In genomic region chr2:188668017-188668663, GRCh38 we compare ENCODE assay signal across 10 cellular contexts.
DNase-seq lines count a peak whose midpoint lies in the region; ATAC-seq and TF ChIP-seq lines count a peak whose summit lies in the region.
"Had no signal": no experiment of that assay in that cellular context is flagged by ENCODE, and none has a peak within 500 bp of the region (broad histone marks: within the 10 kb centered on the region; RNA-seq: fewer than 3 reads in every experiment).

No MANE protein-coding gene starts in this region.

- intact Hi-C loops in PC-3 (cut with micrococcal nuclease) = loop anchor here (10.0 kb wide), 1 partner anchor 53 kb away; no protein-coding TSS in a partner anchor

- no peaks in the 10 kb centered on the region for H3K79me2 ChIP-seq in PC-3 (ENCODE audit: low read length)

- no peak for TF ChIP-seq CTCF in PC-3 (conservative IDR thresholded peaks at IDR 0.05; ENCODE audit: low read depth, low read length)
- TF ChIP-seq CTCF in fibroblast of mammary gland (conservative IDR thresholded peaks at IDR 0.05; ENCODE audit: control insufficient read depth, insufficient read depth, low read depth, low read length) = no peak

- H3F3A ChIP-seq in PC-3 (ENCODE audit: low read length, unreplicated experiment) = no peaks in the 10 kb centered on the region

- H2AFZ ChIP-seq in PC-3 (ENCODE audit: low read length) = no peak overlapping the region

- CTCF ChIA-PET in PC-3 (lab: Charles Lee) = no interaction called here

- no TSS peak for BruUV-seq in PC-3 (replicated peaks; lab: Mats Ljungman, UMichigan)

- H4K20me1 ChIP-seq in PC-3 (ENCODE audit: low read length) = no peaks in the 10 kb centered on the region

- DNase-seq in Daoy (ENCODE audit: low read depth) (peak; percentile 21), PC-3 (peak; percentile 47), fibroblast of mammary gland (ENCODE audit: low read depth) (peak; percentile 86), renal cortical epithelial cell (ENCODE audit: low read depth) (peak; percentile 86), ureter (ENCODE audit: low spot score) (no peak), NK-92 (lab: John Stamatoyannopoulos, UW; ENCODE audit: unreplicated experiment) (no peak)
- DNase-seq in stimulated activated CD4-positive, alpha-beta T cell treated with anti-CD3 and anti-CD28 coated beads, Interleukin-4, amount 100 ng/mL, for 4 hours = no peak
- DNase-seq: naive thymus-derived CD4-positive, alpha-beta T cell had no signal

- H3K4me2 ChIP-seq in PC-3 (ENCODE audit: low read length) = peak overlapping the region; percentile 19; the same call in 1 of the 2 replicates
- H3K4me2 ChIP-seq: KMS-11 had no signal

- no peaks in the 10 kb centered on the region for H3K27me3 ChIP-seq in PC-3 (ENCODE audit: low read length)

- H3K9me2 ChIP-seq in PC-3 (replicated peaks; ENCODE audit: low read length) = no peaks in the 10 kb centered on the region

- H3K9ac ChIP-seq in PC-3 (ENCODE audit: low read length) = no peak overlapping the region
- H3K9ac ChIP-seq: KMS-11 had no signal

- no peaks in the 10 kb centered on the region for H3K36me3 ChIP-seq in PC-3 (ENCODE audit: low read depth, low read length)

- peak; percentile 18; the same call in 1 of the 2 replicates for ATAC-seq in PC-3
- ATAC-seq in GM21576 (IDR thresholded peaks at IDR 0.05; ENCODE audit: unreplicated experiment) = no peak
- ATAC-seq: naive thymus-derived CD4-positive, alpha-beta T cell had no signal

- H3K4me1 ChIP-seq in PC-3 (ENCODE audit: insufficient read depth, low read length) = peaks cover 10% of the 10 kb centered on the region

- H3K9me3 ChIP-seq in PC-3 (ENCODE audit: low read length) = no peaks in the 10 kb centered on the region

- no peak overlapping the region for H3K4me3 ChIP-seq in PC-3 (ENCODE audit: low read length)
- no peak overlapping the region for H3K4me3 ChIP-seq in fibroblast of mammary gland (ENCODE audit: control insufficient read depth, low read depth, low read length)

- no peak overlapping the region for H3K27ac ChIP-seq in PC-3 (ENCODE audit: low read length)
- H3K27ac ChIP-seq: KMS-11 had no signal

- POLR2A ChIA-PET in PC-3 (lab: Charles Lee; ENCODE audit: unreplicated experiment) = no interaction called here

Comparison
In these comparisons a context has a peak if more than half of its experiments do, and no peak if none do; other contexts are left out.
1. DNase-seq: peak in Daoy (single experiment), PC-3 (single experiment), fibroblast of mammary gland (single experiment) and renal cortical epithelial cell (single experiment); none in stimulated activated CD4-positive, alpha-beta T cell treated with anti-CD3 and anti-CD28 coated beads, Interleukin-4, amount 100 ng/mL, for 4 hours (0 of 2), ureter (single experiment) and NK-92 (single experiment).